ENCODE assay signal across 14 cellular contexts in the genomic region with DNA sequence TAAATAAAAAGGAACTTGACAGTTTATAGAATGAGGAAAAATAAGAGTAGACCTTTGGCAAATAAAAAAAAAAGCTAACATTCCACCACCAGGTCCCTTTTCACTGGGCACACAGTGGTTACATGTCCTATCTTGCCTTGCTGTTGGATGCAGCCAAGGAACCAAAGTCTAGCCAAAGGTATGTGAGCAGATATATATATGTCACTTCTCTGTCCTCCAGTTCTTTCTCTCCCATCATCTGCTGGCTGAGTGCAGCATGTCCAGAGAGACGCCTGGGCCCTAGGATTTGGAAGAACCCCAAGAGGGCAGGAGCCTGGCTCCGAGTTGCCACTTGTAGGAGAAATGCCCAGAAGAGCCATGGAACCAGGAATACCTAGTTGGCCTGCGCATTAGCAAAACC.
A peak's percentile ranks its signal among the peaks of the same experiment; 100 is the strongest.
DNase-seq lines count a peak whose midpoint lies in the region; ATAC-seq and TF ChIP-seq lines count a peak whose summit lies in the region.
"Had no signal": no experiment of that assay in that cellular context is flagged by ENCODE, and none has a peak within 500 bp of the region (broad histone marks: within the 10 kb centered on the region; RNA-seq: fewer than 3 reads in every experiment).

No MANE protein-coding gene starts in this region.

- TF ChIP-seq POLR2A in heart left ventricle (IDR thresholded peaks at IDR 0.05), result no peak

- TF ChIP-seq CTCF in heart left ventricle (IDR thresholded peaks at IDR 0.05) (no peak), right atrium auricular region (IDR thresholded peaks at IDR 0.05) (no peak), epithelial cell of esophagus (IDR thresholded peaks at IDR 0.05; ENCODE audit: insufficient read depth, low read depth, low read length, missing control alignments) (no peak), BE2C (IDR thresholded peaks at IDR 0.05; ENCODE audit: low read depth, low read length) (no peak)

- WGBS in heart left ventricle, 4 donors, result 57 to 73% (median 69%) methylated on average over 3 of the region's 3 CpGs

- H3K27ac ChIP-seq in heart left ventricle, result peak overlapping the region in 2 of 12 donors; percentile 22 to 27
- H3K27ac ChIP-seq in right atrium auricular region, result no peak overlapping the region
- H3K27ac ChIP-seq: C4-2B had no signal

- no peaks in the 10 kb centered on the region for H3K27me3 ChIP-seq in heart left ventricle
- no peaks in the 10 kb centered on the region for H3K27me3 ChIP-seq in right atrium auricular region
- peaks cover 5% of the 10 kb centered on the region for H3K27me3 ChIP-seq in BE2C

- H3K36me3 ChIP-seq in heart left ventricle, result no peaks in the 10 kb centered on the region
- H3K36me3 ChIP-seq in right atrium auricular region, result no peaks in the 10 kb centered on the region
- no peaks in the 10 kb centered on the region for H3K36me3 ChIP-seq in BE2C

- ATAC-seq in heart left ventricle (peak; percentile 47 to 81 (median 63)), left ventricle myocardium superior (peak; percentile 84), GM18519 (IDR thresholded peaks at IDR 0.05; ENCODE audit: low FRiP score, unreplicated experiment) (no peak)

- H3K4me3 ChIP-seq in heart left ventricle (no peak overlapping the region), right atrium auricular region (no peak overlapping the region), epithelial cell of esophagus (ENCODE audit: low read length) (no peak overlapping the region), BE2C (ENCODE audit: low read depth, low read length) (no peak overlapping the region)

- H3K4me1 ChIP-seq in heart left ventricle (peaks cover 0 to 23% (median 6%) of the 10 kb centered on the region in 12 donors), right atrium auricular region (no peaks in the 10 kb centered on the region), BE2C (no peaks in the 10 kb centered on the region)

- intact Hi-C loops in heart left ventricle (cut with DNase I), result loop anchor here in 1 of 10 donors (10.0 kb wide), 1 partner anchor 205 kb away; no protein-coding TSS in a partner anchor
- intact Hi-C loops in left ventricle myocardium superior (cut with micrococcal nuclease), result loop anchor here (2.0 kb wide), 1 partner anchor 37 kb away; no protein-coding TSS in a partner anchor

- DNase-seq in heart left ventricle, result peak in 1 of 5 donors; percentile 27
- DNase-seq in right atrium auricular region (ENCODE audit: low spot score), result no peak
- DNase-seq in epithelial cell of esophagus (ENCODE audit: low read depth), result peak; percentile 50
- DNase-seq in left ventricle myocardium superior, result no peak
- no peak for DNase-seq in DMS79 (lab: John Stamatoyannopoulos, UW)
- no peak for DNase-seq in BE2C
- DNase-seq: CD4-positive, alpha-beta memory T cell; DMS153; DND-41; GDM1; HCEC 1CT; HFFc6 had no signal

- H3K9me3 ChIP-seq in heart left ventricle, result no peaks in the 10 kb centered on the region
- H3K9me3 ChIP-seq in right atrium auricular region, result no peaks in the 10 kb centered on the region
- H3K9me3 ChIP-seq in BE2C, result no peaks in the 10 kb centered on the region
